Comparison of ENCODE assay signal across 9 cellular contexts in the genomic region with DNA sequence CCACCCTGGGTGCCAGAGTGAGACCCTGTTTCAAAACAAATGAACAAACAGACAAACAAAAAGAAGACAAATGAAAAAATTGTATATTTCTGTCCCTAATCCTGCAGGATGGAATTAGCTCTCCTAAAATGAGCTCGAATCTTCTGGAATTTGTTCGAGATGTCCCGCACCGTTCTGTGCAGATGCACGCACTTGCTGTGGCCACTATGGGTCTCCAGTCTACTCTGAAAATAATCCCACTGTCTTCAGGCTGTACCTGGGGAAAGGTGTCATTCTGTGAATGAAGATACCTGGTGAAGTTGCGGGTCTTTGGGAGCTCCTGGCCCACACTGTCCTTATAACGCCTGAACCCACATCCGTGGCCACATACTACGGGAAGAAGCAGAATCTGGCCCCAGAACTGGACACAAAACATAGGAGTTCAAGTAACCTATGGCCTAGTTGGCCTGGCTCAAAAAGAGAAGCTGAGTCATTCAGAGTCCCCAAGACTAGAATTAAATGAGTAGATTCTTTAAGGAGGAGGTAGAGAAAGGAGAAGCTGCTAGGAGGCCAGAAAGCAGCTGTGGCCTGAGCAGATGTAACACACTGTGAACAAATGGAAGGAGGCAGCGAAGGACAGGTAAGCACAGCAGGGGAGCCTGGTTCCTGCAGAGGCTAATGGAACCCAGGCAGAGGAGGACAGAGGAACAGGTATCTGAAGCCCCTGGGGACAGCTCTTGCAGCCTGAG.
DNase-seq lines count a peak whose midpoint lies in the region; ATAC-seq and TF ChIP-seq lines count a peak whose summit lies in the region.
"Had no signal": no experiment of that assay in that cellular context is flagged by ENCODE, and none has a peak within 500 bp of the region (broad histone marks: within the 10 kb centered on the region; RNA-seq: fewer than 3 reads in every experiment).

No MANE protein-coding gene starts in this region.

- H3K4me3 Mint-ChIP-seq in CD8-positive, alpha-beta T cell, result no peak overlapping the region
- H3K4me3 Mint-ChIP-seq in nephron progenitor cell, result no peak overlapping the region

- no peaks in the 10 kb centered on the region for H3K27me3 ChIP-seq in CD8-positive, alpha-beta T cell (ENCODE audit: insufficient read depth, low read length)
- H3K27me3 ChIP-seq in HUES48 (ENCODE audit: control insufficient read depth, insufficient read depth, low read length), result no peaks in the 10 kb centered on the region
- H3K27me3 ChIP-seq: testis had no signal

- peak overlapping the region; percentile 47 for H3K27ac Mint-ChIP-seq in CD8-positive, alpha-beta T cell
- H3K27ac Mint-ChIP-seq in nephron progenitor cell, result no peak overlapping the region

- peaks cover 27% of the 10 kb centered on the region for H3K4me1 ChIP-seq in CD8-positive, alpha-beta T cell (ENCODE audit: insufficient read depth, low read length)
- H3K4me1 ChIP-seq in HUES48 (ENCODE audit: control insufficient read depth, insufficient read depth, low read length), result peaks cover 59% of the 10 kb centered on the region

- H3K27me3 Mint-ChIP-seq in CD8-positive, alpha-beta T cell (ENCODE audit: low read depth), result no peaks in the 10 kb centered on the region
- no peaks in the 10 kb centered on the region for H3K27me3 Mint-ChIP-seq in nephron progenitor cell (ENCODE audit: low read depth, poor library complexity)

- peaks cover 8% of the 10 kb centered on the region for H3K36me3 Mint-ChIP-seq in CD8-positive, alpha-beta T cell
- peaks cover 31% of the 10 kb centered on the region for H3K36me3 Mint-ChIP-seq in nephron progenitor cell (ENCODE audit: low read depth)

- ATAC-seq in CD8-positive, alpha-beta T cell, result no peak
- peak; percentile 26 for ATAC-seq in GM19025 (IDR thresholded peaks at IDR 0.05; ENCODE audit: low read depth, unreplicated experiment)

- no peak overlapping the region for H3K4me3 ChIP-seq in CD8-positive, alpha-beta T cell (ENCODE audit: low read depth, low read length)
- no peak overlapping the region for H3K4me3 ChIP-seq in HUES48 (ENCODE audit: low read depth, low read length)
- H3K4me3 ChIP-seq: testis had no signal

- H3K9ac ChIP-seq in HUES48 (ENCODE audit: low read depth, low read length), result no peak overlapping the region

- H3K36me3 ChIP-seq in CD8-positive, alpha-beta T cell (ENCODE audit: insufficient read depth, low read length), result no peaks in the 10 kb centered on the region
- H3K36me3 ChIP-seq in HUES48 (ENCODE audit: control insufficient read depth, insufficient read depth, low read length), result peaks cover 10% of the 10 kb centered on the region; the same call in 1 of the 2 replicates

- DNase-seq in CD8-positive, alpha-beta T cell, result no peak
- DNase-seq in erythroblast (lab: John Stamatoyannopoulos, UW), result peak; percentile 55 to 65
- DNase-seq in activated gamma-delta T cell treated with Interleukin-2 at 50 U/mL for 16 hours, result no peak
- DNase-seq in SW 1271 (lab: John Stamatoyannopoulos, UW), result no peak
- DNase-seq in LoVo (ENCODE audit: low spot score), result no peak
- DNase-seq in nephron progenitor cell, result no peak
- DNase-seq: testis had no signal

- H3K27ac ChIP-seq in CD8-positive, alpha-beta T cell (ENCODE audit: low read depth, low read length), result no peak overlapping the region
- peak overlapping the region; percentile 33 for H3K27ac ChIP-seq in HUES48 (ENCODE audit: low read depth, low read length)
- H3K27ac ChIP-seq: testis had no signal

- no peaks in the 10 kb centered on the region for H3K9me3 Mint-ChIP-seq in CD8-positive, alpha-beta T cell
- H3K9me3 Mint-ChIP-seq in nephron progenitor cell, result peaks cover 9% of the 10 kb centered on the region

- H3K9me3 ChIP-seq in CD8-positive, alpha-beta T cell (ENCODE audit: low read length), result no peaks in the 10 kb centered on the region
- H3K9me3 ChIP-seq in HUES48 (ENCODE audit: control insufficient read depth, insufficient read depth, low read length), result no peaks in the 10 kb centered on the region
- H3K9me3 ChIP-seq: testis had no signal

- intact Hi-C loops in CD8-positive, alpha-beta T cell (cut with DNase I, micrococcal nuclease), result loop anchor here in 1 of 2 experiments (10.0 kb wide), 1 partner anchor 106 kb away; a partner anchor contains a TSS

- POLR2A ChIA-PET in CD8-positive, alpha-beta T cell (lab: Charles Lee), result interaction anchor here (0.5 kb wide), 1 partner anchor 64 kb away, joined by 3 read pairs; no protein-coding TSS in a partner anchor

- no peak for TF ChIP-seq CTCF in CD8-positive, alpha-beta T cell (IDR thresholded peaks at IDR 0.05)
- no peak for TF ChIP-seq CTCF in nephron progenitor cell (IDR thresholded peaks at IDR 0.05)

- CTCF ChIA-PET in CD8-positive, alpha-beta T cell (lab: Charles Lee), result interaction anchor here (1.2 kb wide), 2 partner anchors 10 to 11 kb away, joined by 3 read pairs; no protein-coding TSS in a partner anchor

- no peak for TF ChIP-seq POLR2A in erythroblast (IDR thresholded peaks at IDR 0.05; ENCODE audit: low read length)

- H3K4me1 Mint-ChIP-seq in CD8-positive, alpha-beta T cell (ENCODE audit: low read depth), result peaks cover 58% of the 10 kb centered on the region
- H3K4me1 Mint-ChIP-seq in nephron progenitor cell, result peaks cover 48% of the 10 kb centered on the region

Comparison
In these comparisons a context has a peak if more than half of its experiments do, and no peak if none do; other contexts are left out.
1. DNase-seq: peak in erythroblast (2 of 2); none in CD8-positive, alpha-beta T cell (0 of 7), activated gamma-delta T cell treated with Interleukin-2 at 50 U/mL for 16 hours (single experiment), SW 1271 (0 of 2), LoVo (single experiment) and nephron progenitor cell (single experiment).